14 cellular contexts compared by ENCODE assay signal in genomic region chr10:124459395-124459794, GRCh38. TPM values are rescaled to one million over a fixed set of nuclear protein-coding genes. Genes with fewer than 3 reads are reported as not detected.
A peak's percentile ranks its signal among the peaks of the same experiment; 100 is the strongest.
DNase-seq lines count a peak whose midpoint lies in the region; ATAC-seq and TF ChIP-seq lines count a peak whose summit lies in the region.
"Had no signal": no experiment of that assay in that cellular context is flagged by ENCODE, and none has a peak within 500 bp of the region (broad histone marks: within the 10 kb centered on the region; RNA-seq: fewer than 3 reads in every experiment).

No MANE protein-coding gene starts in this region.

- peaks cover 10% of the 10 kb centered on the region; the same call in 1 of the 2 replicates for H3K79me2 ChIP-seq in PC-9 (ENCODE audit: low read depth)
- no peaks in the 10 kb centered on the region for H3K79me2 ChIP-seq in mesendoderm (ENCODE audit: control insufficient read depth, insufficient read depth, low read length)

- peaks cover 29% of the 10 kb centered on the region for H3F3A ChIP-seq in PC-9 (ENCODE audit: insufficient read depth, low read depth)

- H3K4me1 ChIP-seq in breast epithelium (peaks cover 0 to 5% of the 10 kb centered on the region in 2 donors), PC-9 (replicated peaks; ENCODE audit: insufficient read depth) (peaks cover 39% of the 10 kb centered on the region), mesendoderm (ENCODE audit: control insufficient read depth, low read depth, low read length) (peaks cover 27% of the 10 kb centered on the region)

- CTCF ChIA-PET in MCF 10A (lab: Yijun Ruan, JAX) (no interaction called here), PC-9 (lab: Charles Lee) (no interaction called here)
- CTCF ChIA-PET in CD4-positive, alpha-beta T cell (lab: Charles Lee): no interaction called here

- H2BK5ac ChIP-seq in mesendoderm (ENCODE audit: low read length): no peak overlapping the region

- no peak overlapping the region for H2AK5ac ChIP-seq in mesendoderm (ENCODE audit: low read length)

- no peaks in the 10 kb centered on the region for H3K9me3 Mint-ChIP-seq in MCF 10A (ENCODE audit: unreplicated experiment)
- no peaks in the 10 kb centered on the region for H3K9me3 Mint-ChIP-seq in CD4-positive, alpha-beta T cell

- H3K56ac ChIP-seq in mesendoderm (ENCODE audit: low read length): no peak overlapping the region

- no peak overlapping the region for H3K27ac Mint-ChIP-seq in MCF 10A (ENCODE audit: low read depth, unreplicated experiment)
- H3K27ac Mint-ChIP-seq in CD4-positive, alpha-beta T cell: no peak overlapping the region

- no peak overlapping the region for H2BK15ac ChIP-seq in mesendoderm (replicated peaks; ENCODE audit: low read depth)

- H3K36me3 ChIP-seq in breast epithelium (no peaks in the 10 kb centered on the region), PC-9 (ENCODE audit: low read depth) (no peaks in the 10 kb centered on the region), mesendoderm (ENCODE audit: control insufficient read depth, insufficient read depth, low read length) (no peaks in the 10 kb centered on the region)
- H3K36me3 ChIP-seq: BLaER1 had no signal

- no peaks in the 10 kb centered on the region for H3K9me2 ChIP-seq in PC-9 (ENCODE audit: insufficient read depth)

- H3K27ac ChIP-seq in breast epithelium (peak overlapping the region; percentile 82), PC-9 (peak overlapping the region; percentile 81), mesendoderm (ENCODE audit: low read depth, low read length) (no peak overlapping the region)
- no peak overlapping the region for H3K27ac ChIP-seq in CD4-positive, alpha-beta T cell (ENCODE audit: low read depth, low read length)
- H3K27ac ChIP-seq: BLaER1 had no signal

- peak in 1 of 2 donors; percentile 85 for DNase-seq in breast epithelium (ENCODE audit: low spot score in 2 of 2)
- DNase-seq in MCF 10A (ENCODE audit: unreplicated experiment): no peak
- DNase-seq in PC-9: peak; percentile 53 to 96
- peak; percentile 92 for DNase-seq in mesendoderm
- no peak for DNase-seq in activated CD4-positive, alpha-beta T cell treated with anti-CD3 and anti-CD28 coated beads, Interleukin-2, amount 50 U/mL, for 48 hours
- DNase-seq in CD4-positive, alpha-beta T cell: no peak
- DNase-seq in iPS-NIHi11 (ENCODE audit: low spot score): no peak
- DNase-seq: 8988T, AML-193, DMS79, GOT3, HCEC 1CT had no signal

- H4K20me1 ChIP-seq in PC-9 (ENCODE audit: insufficient read depth): no peaks in the 10 kb centered on the region
- H4K20me1 ChIP-seq: BLaER1 had no signal

- no CpG with 5 or more reads among the region's 1 CpG for WGBS in mesendoderm (ENCODE audit: extremely low coverage, insufficient coverage, low lambda C conversion rate)

- no peak overlapping the region for H2BK120ac ChIP-seq in mesendoderm (ENCODE audit: low read depth, low read length)

- no peak overlapping the region for H3K4ac ChIP-seq in mesendoderm (ENCODE audit: low read depth, low read length)

- TF ChIP-seq CTCF in breast epithelium (IDR thresholded peaks at IDR 0.05): no peak
- TF ChIP-seq CTCF in MCF 10A (IDR thresholded peaks at IDR 0.05; ENCODE audit: unreplicated experiment): no peak
- TF ChIP-seq CTCF in PC-9 (conservative IDR thresholded peaks at IDR 0.05): no peak
- no peak for TF ChIP-seq CTCF in CD4-positive, alpha-beta T cell (IDR thresholded peaks at IDR 0.05)

- H3K4me3 ChIP-seq in breast epithelium (no peak overlapping the region), PC-9 (no peak overlapping the region), mesendoderm (ENCODE audit: low read length) (no peak overlapping the region)
- H3K4me3 ChIP-seq: BLaER1 had no signal

- H3K18ac ChIP-seq in mesendoderm (ENCODE audit: low read length): no peak overlapping the region

- no peaks in the 10 kb centered on the region for H3K36me3 Mint-ChIP-seq in MCF 10A (ENCODE audit: insufficient read depth, unreplicated experiment)
- no peaks in the 10 kb centered on the region for H3K36me3 Mint-ChIP-seq in CD4-positive, alpha-beta T cell (ENCODE audit: low read depth)

- POLR2A ChIA-PET in MCF 10A (lab: Yijun Ruan, JAX): no interaction called here
- POLR2A ChIA-PET in PC-9 (lab: Charles Lee; ENCODE audit: unreplicated experiment): no interaction called here
- POLR2A ChIA-PET in CD4-positive, alpha-beta T cell (lab: Charles Lee): no interaction called here

- no peaks in the 10 kb centered on the region for H3K79me1 ChIP-seq in mesendoderm (ENCODE audit: low read length)

- H4K5ac ChIP-seq in mesendoderm (ENCODE audit: low read length): no peak overlapping the region

- H3K27me3 Mint-ChIP-seq in MCF 10A (ENCODE audit: insufficient read depth, unreplicated experiment): peaks cover 21% of the 10 kb centered on the region
- peaks cover 33% of the 10 kb centered on the region for H3K27me3 Mint-ChIP-seq in CD4-positive, alpha-beta T cell

- BruUV-seq in MCF 10A (replicated peaks; lab: Mats Ljungman, UMichigan) (no TSS peak), PC-9 (replicated peaks; lab: Mats Ljungman, UMichigan) (no TSS peak)

- H3K4me1 Mint-ChIP-seq in MCF 10A (ENCODE audit: insufficient read depth, unreplicated experiment): peaks cover 6% of the 10 kb centered on the region
- H3K4me1 Mint-ChIP-seq in CD4-positive, alpha-beta T cell (ENCODE audit: low read depth): peaks cover 8% of the 10 kb centered on the region

- no peak overlapping the region for H3K23ac ChIP-seq in mesendoderm (ENCODE audit: low read length)

- no peaks in the 10 kb centered on the region for H3K9me3 ChIP-seq in breast epithelium
- H3K9me3 ChIP-seq in PC-9 (ENCODE audit: insufficient read depth, low read depth): no peaks in the 10 kb centered on the region
- H3K9me3 ChIP-seq in CD4-positive, alpha-beta T cell (ENCODE audit: control insufficient read depth, low read length): no peaks in the 10 kb centered on the region
- H3K9me3 ChIP-seq: BLaER1 had no signal

- H3K9ac ChIP-seq in mesendoderm (ENCODE audit: low read length): no peak overlapping the region
- H3K9ac ChIP-seq: BLaER1 had no signal

- no peak overlapping the region for H3K4me3 Mint-ChIP-seq in MCF 10A (ENCODE audit: unreplicated experiment)
- H3K4me3 Mint-ChIP-seq in CD4-positive, alpha-beta T cell: no peak overlapping the region

- H2AFZ ChIP-seq in PC-9: no peak overlapping the region

- no peak overlapping the region for H4K8ac ChIP-seq in mesendoderm (ENCODE audit: low read depth, low read length)

- H3K27me3 ChIP-seq in breast epithelium (no peaks in the 10 kb centered on the region), PC-9 (ENCODE audit: insufficient read depth, low read depth) (no peaks in the 10 kb centered on the region), mesendoderm (ENCODE audit: insufficient read depth, low read length, poor library complexity) (no peaks in the 10 kb centered on the region)
- H3K27me3 ChIP-seq in CD4-positive, alpha-beta T cell (ENCODE audit: control insufficient read depth, insufficient read depth, low read length): peaks cover 12% of the 10 kb centered on the region

- TF ChIP-seq POLR2A in breast epithelium (IDR thresholded peaks at IDR 0.05): no peak

- intact Hi-C loops in breast epithelium (cut with DNase I; ENCODE audit: low total_unique reads): loop anchor here (10.0 kb wide), 1 partner anchor 1065 kb away; no protein-coding TSS in a partner anchor
- intact Hi-C loops in MCF 10A (cut with micrococcal nuclease): no loop called here
- intact Hi-C loops in PC-9 (cut with micrococcal nuclease; ENCODE audit: unreplicated experiment): no loop called here
- intact Hi-C loops in CD4-positive, alpha-beta T cell (cut with DNase I, micrococcal nuclease): loop anchor here in 1 of 2 experiments (1.0 kb wide), 1 partner anchor 40 kb away; no protein-coding TSS in a partner anchor

- no peak for ATAC-seq in CD4-positive, alpha-beta T cell (ENCODE audit: poor library complexity)
- no peak for ATAC-seq in HG03520 (IDR thresholded peaks at IDR 0.05; ENCODE audit: unreplicated experiment)

- H3K4me2 ChIP-seq in PC-9 (peak overlapping the region; percentile 46), mesendoderm (ENCODE audit: low read length) (no peak overlapping the region)
- H3K4me2 ChIP-seq: BLaER1 had no signal

RNA-seq across cellular contexts. Expression of gene LHPP, which starts 2.2 kb away (rescaled TPM):
- total RNA-seq in breast epithelium (10 to 100 TPM; 13.1 to 19.6 (median 17.0) TPM), MCF 10A (2022) (3.5 and 3.7 TPM in 2 replicates), PC-9 (2021) (23.3 and 24.7 TPM in 2 replicates)
- polyA plus RNA-seq in mesendoderm (2013, experiment 1 of 2): 8.5 TPM
- 8.8 TPM for polyA plus RNA-seq in mesendoderm (2013, experiment 2 of 2)
- total RNA-seq in CD4-positive, alpha-beta T cell: 10 to 100 TPM; 15.3 to 19.6 TPM

RNA-seq across cellular contexts. Expression of gene NKX1-2, which starts 9.6 kb away (rescaled TPM):
- under 1 TPM in 2 of 3 donors, not detected in 1; 0.33 to 0.73 TPM for total RNA-seq in breast epithelium
- total RNA-seq in MCF 10A (2022): 0.10 and 0.35 TPM in 2 replicates
- 1.6 and 2.9 TPM in 2 replicates for total RNA-seq in PC-9 (2021)
- polyA plus RNA-seq in mesendoderm (2013, experiment 1 of 2): 53.0 TPM
- 54.5 TPM for polyA plus RNA-seq in mesendoderm (2013, experiment 2 of 2)
- total RNA-seq in CD4-positive, alpha-beta T cell: not detected

RNA-seq across cellular contexts. Expression of gene OAT, which starts 40.7 kb away (rescaled TPM):
- total RNA-seq in breast epithelium (100 to 1,000 TPM in 2 of 3 donors, 10 to 100 TPM in 1; 93.3 to 160 (median 115) TPM), MCF 10A (2022) (62.2 and 68.1 TPM in 2 replicates), PC-9 (2021) (73.8 and 130 TPM in 2 replicates)
- 98.1 TPM for polyA plus RNA-seq in mesendoderm (2013, experiment 1 of 2)
- 97.6 TPM for polyA plus RNA-seq in mesendoderm (2013, experiment 2 of 2)
- total RNA-seq in CD4-positive, alpha-beta T cell: 10 to 100 TPM; 48.5 to 54.9 TPM

Comparison
In these comparisons a context has a peak if more than half of its experiments do, and no peak if none do; other contexts are left out.
1. DNase-seq: peak in PC-9 (2 of 2) and mesendoderm (single experiment); none in MCF 10A (single experiment), activated CD4-positive, alpha-beta T cell treated with anti-CD3 and anti-CD28 coated beads, Interleukin-2, amount 50 U/mL, for 48 hours (0 of 2), CD4-positive, alpha-beta T cell (0 of 10) and iPS-NIHi11 (single experiment).
2. H3K27ac ChIP-seq: peak in breast epithelium (2 of 2) and PC-9 (single experiment); none in mesendoderm (single experiment) and CD4-positive, alpha-beta T cell (single experiment).